Comparison of ENCODE assay signal across 36 cellular contexts in genomic region chr4:121958777-121959176, GRCh38.
"Had no signal": no experiment of that assay in that cellular context is flagged by ENCODE, and none has a peak within 500 bp of the region (broad histone marks: within the 10 kb centered on the region; RNA-seq: fewer than 3 reads in every experiment).

No MANE protein-coding gene starts in this region.

- H3K36me3 Mint-ChIP-seq: activated CD8-positive, alpha-beta memory T cell treated with anti-CD3 and anti-CD28 coated beads, Interleukin-2, amount 10 ng/mL, durations not matched to agents 7 days and 5 days; activated naive CD4-positive, alpha-beta T cell treated with anti-CD3 and anti-CD28 coated beads, Interleukin-2, amount 10 ng/mL, durations not matched to agents 7 days and 5 days; activated naive CD4-positive, alpha-beta T cell treated with anti-CD3 and anti-CD28 coated beads, Interleukin-2, amount 50 U/mL, for 24 hours; activated naive CD8-positive, alpha-beta T cell; activated naive CD8-positive, alpha-beta T cell treated with anti-CD3 and anti-CD28 coated beads, Interleukin-2, amount 10 ng/mL, durations not matched to agents 7 days and 5 days; brain; WTC11 had no signal

- H3K4me1 Mint-ChIP-seq: activated CD4-positive, alpha-beta T cell treated with anti-CD3 and anti-CD28 coated beads for 36 hours; activated naive CD4-positive, alpha-beta T cell treated with anti-CD3 and anti-CD28 coated beads, Interleukin-2, amount 50 U/mL, for 24 hours; activated naive CD8-positive, alpha-beta T cell treated with anti-CD3 and anti-CD28 coated beads, Interleukin-2, amount 50 U/mL, for 24 hours; brain; central memory CD8-positive, alpha-beta T cell; WTC11 had no signal

- H3K9me3 Mint-ChIP-seq: activated CD4-positive, alpha-beta memory T cell treated with anti-CD3 and anti-CD28 coated beads, Interleukin-2, amount 10 ng/mL, durations not matched to agents 7 days and 5 days; activated CD4-positive, alpha-beta T cell treated with anti-CD3 and anti-CD28 coated beads, Interleukin-2, amount 10 ng/mL, durations not matched to agents 7 days and 5 days; activated naive CD4-positive, alpha-beta T cell treated with anti-CD3 and anti-CD28 coated beads, Interleukin-2, amount 10 ng/mL, durations not matched to agents 7 days and 5 days; activated naive CD4-positive, alpha-beta T cell treated with anti-CD3 and anti-CD28 coated beads, Interleukin-2, amount 50 U/mL, for 24 hours; activated naive CD8-positive, alpha-beta T cell treated with anti-CD3 and anti-CD28 coated beads, Interleukin-2, amount 50 U/mL, for 24 hours; activated T-cell treated with anti-CD3 and anti-CD28 coated beads, Interleukin-2, amount 50 U/mL, for 24 hours; activated T-helper 2 cell treated with anti-CD3 and anti-CD28 coated beads, Interferon-gamma antibody, Interleukin-2, Interleukin-4, amounts not matched to agents 10 μg/mL and 5 μg/mL and 100 μg/mL, durations not matched to agents 14 hours and 24 hours and 36 hours; central memory CD8-positive, alpha-beta T cell; T-helper 1 cell treated with Interleukin-12 subunit alpha and Interleukin-12 subunit beta and Interleukin-4 antibody, amounts not matched to agents 30 μg/mL and 1 μg/mL, for 36 hours; T-helper 2 cell treated with Interferon-gamma antibody and Interleukin-4, amounts not matched to agents 5 μg/mL and 100 μg/mL, for 36 hours; WTC11 had no signal

- ATAC-seq: activated CD4-positive, alpha-beta T cell treated with anti-CD3 and anti-CD28 coated beads for 36 hours; activated CD4-positive, CD25-positive, alpha-beta regulatory T cell treated with anti-CD3 and anti-CD28 coated beads, Interleukin-2, amount 50 U/mL, for 24 hours; activated CD8-positive, alpha-beta memory T cell treated with anti-CD3 and anti-CD28 coated beads, Interleukin-2, amount 10 ng/mL, durations not matched to agents 7 days and 5 days; activated CD8-positive, alpha-beta T cell treated with anti-CD3 and anti-CD28 coated beads, Interleukin-2, amount 10 ng/mL, durations not matched to agents 7 days and 5 days; activated naive CD8-positive, alpha-beta T cell treated with anti-CD3 and anti-CD28 coated beads, Interleukin-2, amount 50 U/mL, for 24 hours; WTC11 had no signal

- DNase-seq: activated CD4-positive, alpha-beta memory T cell treated with anti-CD3 and anti-CD28 coated beads, Interleukin-2, amount 10 ng/mL, durations not matched to agents 7 days and 5 days; activated CD4-positive, alpha-beta T cell treated with anti-CD3 and anti-CD28 coated beads for 1 hour; activated CD4-positive, alpha-beta T cell treated with anti-CD3 and anti-CD28 coated beads for 36 hours; activated CD4-positive, alpha-beta T cell treated with anti-CD3 and anti-CD28 coated beads for 48 hours; activated CD4-positive, alpha-beta T cell treated with anti-CD3 and anti-CD28 coated beads, Interleukin-2, amount 10 ng/mL, durations not matched to agents 7 days and 5 days; activated CD4-positive, alpha-beta T cell treated with anti-CD3 and anti-CD28 coated beads, Interleukin-2, amount 50 U/mL, for 48 hours; activated CD4-positive, CD25-positive, alpha-beta regulatory T cell; activated CD8-positive, alpha-beta memory T cell treated with anti-CD3 and anti-CD28 coated beads for 24 hours; activated CD8-positive, alpha-beta memory T cell treated with anti-CD3 and anti-CD28 coated beads, Interleukin-2, amount 10 ng/mL, durations not matched to agents 7 days and 5 days; activated CD8-positive, alpha-beta memory T cell treated with anti-CD3 and anti-CD28 coated beads, Interleukin-2, amount 50 U/mL, for 48 hours; activated CD8-positive, alpha-beta T cell treated with anti-CD3 and anti-CD28 coated beads, Interleukin-2, amount 10 ng/mL, durations not matched to agents 7 days and 5 days; activated effector memory CD4-positive, alpha-beta T cell treated with Interleukin-2 at 50 U/mL for 16 hours; activated gamma-delta T cell; activated naive CD4-positive, alpha-beta T cell treated with anti-CD3 and anti-CD28 coated beads, Interleukin-2, amount 10 ng/mL, durations not matched to agents 7 days and 5 days; activated naive CD4-positive, alpha-beta T cell treated with Interleukin-2 at 50 U/mL for 16 hours; activated naive CD8-positive, alpha-beta T cell treated with anti-CD3 and anti-CD28 coated beads, Interleukin-2, amount 10 ng/mL, durations not matched to agents 7 days and 5 days; activated naive CD8-positive, alpha-beta T cell treated with anti-CD3 and anti-CD28 coated beads, Interleukin-2, amount 50 U/mL, for 24 hours; activated T-cell treated with anti-CD3 and anti-CD28 coated beads, Interleukin-2, amount 50 U/mL, for 24 hours; activated T-cell treated with anti-CD3 and anti-CD28 coated beads, Interleukin-2, amount 50 U/mL, for 48 hours; amygdala; anterior cingulate cortex; caudate nucleus; cerebellar nuclear complex; T-helper 9 cell had no signal

- H3K9me3 ChIP-seq: ascending aorta had no signal

- H3K4me3 ChIP-seq: ascending aorta, cardiac muscle cell had no signal

- H3K27me3 Mint-ChIP-seq: activated naive CD8-positive, alpha-beta T cell; central memory CD8-positive, alpha-beta T cell had no signal

- H3K36me3 ChIP-seq: ascending aorta, cardiac muscle cell had no signal

- H3K27ac ChIP-seq: ascending aorta, cardiac muscle cell, VCaP had no signal

- H3K4me3 Mint-ChIP-seq: activated CD4-positive, alpha-beta memory T cell treated with anti-CD3 and anti-CD28 coated beads, Interleukin-2, amount 10 ng/mL, durations not matched to agents 7 days and 5 days; activated CD4-positive, alpha-beta T cell treated with anti-CD3 and anti-CD28 coated beads for 36 hours; activated CD4-positive, alpha-beta T cell treated with anti-CD3 and anti-CD28 coated beads, Interleukin-2, amount 10 ng/mL, durations not matched to agents 7 days and 5 days; activated CD8-positive, alpha-beta memory T cell treated with anti-CD3 and anti-CD28 coated beads, Interleukin-2, amount 10 ng/mL, durations not matched to agents 7 days and 5 days; activated CD8-positive, alpha-beta T cell treated with anti-CD3 and anti-CD28 coated beads, Interleukin-2, amount 10 ng/mL, durations not matched to agents 7 days and 5 days; activated naive CD4-positive, alpha-beta T cell treated with anti-CD3 and anti-CD28 coated beads, Interleukin-2, amount 10 ng/mL, durations not matched to agents 7 days and 5 days; activated naive CD4-positive, alpha-beta T cell treated with anti-CD3 and anti-CD28 coated beads, Interleukin-2, amount 50 U/mL, for 24 hours; activated naive CD8-positive, alpha-beta T cell; activated naive CD8-positive, alpha-beta T cell treated with anti-CD3 and anti-CD28 coated beads, Interleukin-2, amount 10 ng/mL, durations not matched to agents 7 days and 5 days; activated naive CD8-positive, alpha-beta T cell treated with anti-CD3 and anti-CD28 coated beads, Interleukin-2, amount 50 U/mL, for 24 hours; activated T-cell treated with anti-CD3 and anti-CD28 coated beads, Interleukin-2, amount 50 U/mL, for 24 hours; brain; central memory CD8-positive, alpha-beta T cell; T-helper 1 cell treated with Interleukin-12 subunit alpha and Interleukin-12 subunit beta and Interleukin-4 antibody, amounts not matched to agents 30 μg/mL and 1 μg/mL, for 36 hours; T-helper 2 cell treated with Interferon-gamma antibody and Interleukin-4, amounts not matched to agents 5 μg/mL and 100 μg/mL, for 36 hours; WTC11 had no signal

- H3K27ac Mint-ChIP-seq: activated CD4-positive, alpha-beta memory T cell treated with anti-CD3 and anti-CD28 coated beads, Interleukin-2, amount 10 ng/mL, durations not matched to agents 7 days and 5 days; activated CD4-positive, alpha-beta T cell treated with anti-CD3 and anti-CD28 coated beads for 36 hours; activated CD4-positive, alpha-beta T cell treated with anti-CD3 and anti-CD28 coated beads, Interleukin-2, amount 10 ng/mL, durations not matched to agents 7 days and 5 days; activated CD8-positive, alpha-beta memory T cell treated with anti-CD3 and anti-CD28 coated beads, Interleukin-2, amount 10 ng/mL, durations not matched to agents 7 days and 5 days; activated CD8-positive, alpha-beta T cell treated with anti-CD3 and anti-CD28 coated beads, Interleukin-2, amount 10 ng/mL, durations not matched to agents 7 days and 5 days; activated naive CD4-positive, alpha-beta T cell treated with anti-CD3 and anti-CD28 coated beads, Interleukin-2, amount 10 ng/mL, durations not matched to agents 7 days and 5 days; activated naive CD4-positive, alpha-beta T cell treated with anti-CD3 and anti-CD28 coated beads, Interleukin-2, amount 50 U/mL, for 24 hours; activated naive CD8-positive, alpha-beta T cell; activated naive CD8-positive, alpha-beta T cell treated with anti-CD3 and anti-CD28 coated beads, Interleukin-2, amount 10 ng/mL, durations not matched to agents 7 days and 5 days; activated naive CD8-positive, alpha-beta T cell treated with anti-CD3 and anti-CD28 coated beads, Interleukin-2, amount 50 U/mL, for 24 hours; activated T-cell treated with anti-CD3 and anti-CD28 coated beads, Interleukin-2, amount 50 U/mL, for 24 hours; activated T-helper 2 cell treated with anti-CD3 and anti-CD28 coated beads, Interferon-gamma antibody, Interleukin-2, Interleukin-4, amounts not matched to agents 10 μg/mL and 5 μg/mL and 100 μg/mL, durations not matched to agents 14 hours and 24 hours and 36 hours; brain; T-helper 1 cell treated with Interleukin-12 subunit alpha and Interleukin-12 subunit beta and Interleukin-4 antibody, amounts not matched to agents 30 μg/mL and 1 μg/mL, for 36 hours; T-helper 2 cell treated with Interferon-gamma antibody and Interleukin-4, amounts not matched to agents 5 μg/mL and 100 μg/mL, for 36 hours; WTC11 had no signal

- H3K27me3 ChIP-seq: ascending aorta had no signal
